In genomic region chr3:120004008-120004498, GRCh38 we compare ENCODE assay signal across 8 cellular contexts.
DNase-seq lines count a peak whose midpoint lies in the region; TF ChIP-seq lines count a peak whose summit lies in the region.
"Not testable (repeated sequence)": the region's sequence is repeated elsewhere in the genome, so short reads cannot be mapped to it uniquely, and the experiment has no call there.

No MANE protein-coding gene starts in this region.

- not testable (repeated sequence) for H3K4me2 ChIP-seq in fibroblast of lung (ENCODE audit: extremely low read depth, insufficient read depth, low read length)
- H3K4me2 ChIP-seq in neuronal stem cell (ENCODE audit: insufficient read depth, low read length, poor library complexity, severe bottlenecking) = peak overlapping the region; percentile 20

- DNase-seq in EH (ENCODE audit: low read depth) (peak; percentile 26), NB4 (ENCODE audit: low read depth) (peak; percentile 22), astrocyte of the cerebellum (ENCODE audit: low read depth) (peak; percentile 31), fibroblast of lung (ENCODE audit: low read depth in 2 of 2) (peak; percentile 28 to 81), neuronal stem cell (ENCODE audit: low spot score) (peak; percentile 59)
- peak; percentile 48 for DNase-seq in activated CD4-positive, alpha-beta T cell treated with anti-CD3 and anti-CD28 coated beads for 48 hours
- DNase-seq in stimulated activated CD8-positive, alpha-beta memory T cell treated with anti-CD3 and anti-CD28 coated beads, Interleukin-2, amount 100 ng/mL, for 48 hours (ENCODE audit: low read depth in 2 of 2) = peak; percentile 7 to 8

- H2AK5ac ChIP-seq in neuronal stem cell (ENCODE audit: low read depth, low read length) = not testable (repeated sequence)

- TF ChIP-seq CTCF in NB4 (IDR thresholded peaks at IDR 0.05; ENCODE audit: low read depth, low read length); astrocyte of the cerebellum (IDR thresholded peaks at IDR 0.05; ENCODE audit: low read depth, low read length, missing control alignments); fibroblast of lung (conservative IDR thresholded peaks at IDR 0.05 in 1 of 2, IDR thresholded peaks at IDR 0.05 in 1 of 2; ENCODE audit: low read depth in 1 of 2, low read length in 2 of 2): not testable (repeated sequence)

- not testable (repeated sequence) for H3K9me3 ChIP-seq in fibroblast of lung (ENCODE audit: control insufficient read depth, insufficient read depth, low read depth, low read length); iPS-20b (ENCODE audit: insufficient read depth, low read depth, low read length); neuronal stem cell (replicated peaks in 1 of 2; ENCODE audit: control insufficient read depth in 2 of 2, insufficient read depth in 1 of 2, low read depth in 1 of 2, low read length in 2 of 2)

- H3K36me3 ChIP-seq in fibroblast of lung (ENCODE audit: control insufficient read depth, insufficient read depth, low read length); iPS-20b (ENCODE audit: insufficient read depth, low read depth, low read length): not testable (repeated sequence)
- peaks cover 2 to 28% of the 10 kb centered on the region in 2 donors for H3K36me3 ChIP-seq in neuronal stem cell (replicated peaks in 1 of 2; ENCODE audit: control insufficient read depth in 2 of 2, insufficient read depth in 2 of 2, low read length in 2 of 2)

- H3K9ac ChIP-seq in fibroblast of lung (ENCODE audit: insufficient read depth, low read length); iPS-20b (ENCODE audit: low read depth, low read length); neuronal stem cell (ENCODE audit: low read depth, low read length, poor library complexity): not testable (repeated sequence)

- not testable (repeated sequence) for H2BK12ac ChIP-seq in neuronal stem cell (ENCODE audit: low read length)

- H3K27me3 ChIP-seq in fibroblast of lung (ENCODE audit: control insufficient read depth, insufficient read depth, low read length); iPS-20b (ENCODE audit: insufficient read depth, low read length); neuronal stem cell (ENCODE audit: control insufficient read depth in 3 of 3, insufficient read depth in 3 of 3, low read depth in 1 of 3, low read length in 3 of 3): not testable (repeated sequence)

- in situ Hi-C loops in astrocyte of the cerebellum (cut with HindIII; ENCODE audit: low sequenced_read_pairs) = not testable (repeated sequence)

- H3K23ac ChIP-seq in neuronal stem cell (ENCODE audit: low read depth, low read length, poor library complexity) = not testable (repeated sequence)

- H4K20me1 ChIP-seq in fibroblast of lung (ENCODE audit: control insufficient read depth, extremely low read depth, insufficient read depth, low read length) = not testable (repeated sequence)

- H3K18ac ChIP-seq in neuronal stem cell (ENCODE audit: low read length) = peak overlapping the region; percentile 66

- not testable (repeated sequence) for H3K4me1 ChIP-seq in fibroblast of lung (ENCODE audit: control insufficient read depth, extremely low read depth, insufficient read depth, low read length); iPS-20b (ENCODE audit: insufficient read depth, low read length)
- peaks cover 10 to 11% of the 10 kb centered on the region in 2 donors for H3K4me1 ChIP-seq in neuronal stem cell (ENCODE audit: control insufficient read depth in 2 of 2, insufficient read depth in 1 of 2, low read depth in 1 of 2, low read length in 2 of 2)

- no CpG with 5 or more reads among the region's 11 CpGs for WGBS in neuronal stem cell (ENCODE audit: extremely low coverage in 2 of 2, insufficient read length in 2 of 2, insufficient replicate concordance in 1 of 2), 2 donors

- not testable (repeated sequence) for H3K4ac ChIP-seq in neuronal stem cell (ENCODE audit: low read length)

- H2BK15ac ChIP-seq in neuronal stem cell (ENCODE audit: low read length) = not testable (repeated sequence)

- not testable (repeated sequence) for TF ChIP-seq POLR2A in NB4 (IDR thresholded peaks at IDR 0.05; ENCODE audit: extremely low read depth, insufficient read length)

- not testable (repeated sequence) for H2BK120ac ChIP-seq in neuronal stem cell (ENCODE audit: low read depth, low read length)

- H3K27ac ChIP-seq in fibroblast of lung (ENCODE audit: insufficient read depth, low read length); iPS-20b (ENCODE audit: low read length); neuronal stem cell (replicated peaks; ENCODE audit: low read length): not testable (repeated sequence)

- not testable (repeated sequence) for H4K8ac ChIP-seq in neuronal stem cell (ENCODE audit: low read depth, low read length)

- H3K79me1 ChIP-seq in neuronal stem cell (ENCODE audit: low read depth, low read length) = not testable (repeated sequence)

- not testable (repeated sequence) for H3K4me3 ChIP-seq in NB4 (ENCODE audit: low read depth, low read length); astrocyte of the cerebellum (ENCODE audit: low read depth, low read length); fibroblast of lung (replicated peaks in 1 of 4; ENCODE audit: control extremely low read depth in 1 of 4, insufficient read depth in 1 of 4, low read depth in 3 of 4, low read length in 4 of 4)
- H3K4me3 ChIP-seq in iPS-20b (ENCODE audit: low read length) (peak overlapping the region; percentile 56), neuronal stem cell (ENCODE audit: low read length in 2 of 2) (peak overlapping the region; percentile 29 to 53)

- H2BK5ac ChIP-seq in neuronal stem cell (ENCODE audit: low read length) = not testable (repeated sequence)

- H2AFZ ChIP-seq in fibroblast of lung (ENCODE audit: low read length); neuronal stem cell (ENCODE audit: low read length): not testable (repeated sequence)

- not testable (repeated sequence) for H4K91ac ChIP-seq in neuronal stem cell (ENCODE audit: low read depth, low read length, poor library complexity)

- peaks cover 50% of the 10 kb centered on the region for H3K79me2 ChIP-seq in fibroblast of lung (ENCODE audit: control insufficient read depth, insufficient read depth, low read length)

- H3K14ac ChIP-seq in neuronal stem cell (ENCODE audit: low read length) = not testable (repeated sequence)

Comparison
In these comparisons a context has a peak if more than half of its experiments do, and no peak if none do; other contexts are left out.
1. DNase-seq: peak in every context shown above with its lines; median percentile 59 in neuronal stem cell; 54 in fibroblast of lung; 48 in activated CD4-positive, alpha-beta T cell treated with anti-CD3 and anti-CD28 coated beads for 48 hours; 31 in astrocyte of the cerebellum; 26 in EH; 22 in NB4; 8 in stimulated activated CD8-positive, alpha-beta memory T cell treated with anti-CD3 and anti-CD28 coated beads, Interleukin-2, amount 100 ng/mL, for 48 hours.